Comparison of ENCODE assay signal across 17 cellular contexts in genomic region chr20:43959920-43960227, GRCh38. TPM values are rescaled to one million over a fixed set of nuclear protein-coding genes. Genes with fewer than 3 reads are reported as not detected.
DNase-seq lines count a peak whose midpoint lies in the region; ATAC-seq and TF ChIP-seq lines count a peak whose summit lies in the region.
"Had no signal": no experiment of that assay in that cellular context is flagged by ENCODE, and none has a peak within 500 bp of the region (broad histone marks: within the 10 kb centered on the region; RNA-seq: fewer than 3 reads in every experiment).

No MANE protein-coding gene starts in this region.

- H3K9me3 Mint-ChIP-seq in activated T-cell treated with anti-CD3 and anti-CD28 coated beads, Interleukin-2, amount 50 U/mL, for 72 hours, result peaks cover 11 to 16% of the 10 kb centered on the region in 2 donors
- peaks cover 4% of the 10 kb centered on the region for H3K9me3 Mint-ChIP-seq in stimulated activated effector memory CD8-positive, alpha-beta T cell treated with anti-CD3 and anti-CD28 coated beads, Interleukin-12 subunit alpha, Interleukin-12 subunit beta, amount 100 ng/mL, for 72 hours

- H3K36me3 ChIP-seq in IMR-90 (ENCODE audit: control insufficient read depth, insufficient read depth, low read length) (no peaks in the 10 kb centered on the region), fibroblast of lung (ENCODE audit: control insufficient read depth, insufficient read depth, low read length) (no peaks in the 10 kb centered on the region), ascending aorta (no peaks in the 10 kb centered on the region)
- H3K36me3 ChIP-seq: gastroesophageal sphincter, thoracic aorta, WERI-Rb-1 had no signal

- no peak for ATAC-seq in activated T-cell treated with anti-CD3 and anti-CD28 coated beads, Interleukin-2, amount 50 U/mL, for 72 hours (replicated peaks in 1 of 2)
- ATAC-seq in IMR-90 (ENCODE audit: low read depth), result no peak
- ATAC-seq in stimulated activated effector memory CD8-positive, alpha-beta T cell treated with anti-CD3 and anti-CD28 coated beads, Interleukin-12 subunit alpha, Interleukin-12 subunit beta, amount 100 ng/mL, for 72 hours, result no peak
- ATAC-seq in GM21825 (IDR thresholded peaks at IDR 0.05; ENCODE audit: unreplicated experiment), result no peak
- ATAC-seq: gastroesophageal sphincter had no signal

- dilution Hi-C loops in IMR-90 (cut with HindIII; ENCODE audit: low sequenced_read_pairs, unreplicated experiment), result no loop called here

- H2BK120ac ChIP-seq in IMR-90 (ENCODE audit: low read depth, low read length), result no peak overlapping the region

- H3K9ac ChIP-seq in IMR-90 (ENCODE audit: low read depth, low read length) (no peak overlapping the region), fibroblast of lung (ENCODE audit: insufficient read depth, low read length) (no peak overlapping the region)

- H3K4me1 Mint-ChIP-seq in activated T-cell treated with anti-CD3 and anti-CD28 coated beads, Interleukin-2, amount 50 U/mL, for 72 hours (ENCODE audit: low read depth), result peaks cover 53% of the 10 kb centered on the region
- peaks cover 78% of the 10 kb centered on the region for H3K4me1 Mint-ChIP-seq in stimulated activated effector memory CD8-positive, alpha-beta T cell treated with anti-CD3 and anti-CD28 coated beads, Interleukin-12 subunit alpha, Interleukin-12 subunit beta, amount 100 ng/mL, for 72 hours

- H3K9me1 ChIP-seq in IMR-90 (ENCODE audit: insufficient read depth, low read length), result peaks cover 61% of the 10 kb centered on the region

- peaks cover 20% of the 10 kb centered on the region for H3K79me2 ChIP-seq in fibroblast of lung (ENCODE audit: control insufficient read depth, insufficient read depth, low read length)

- H4K5ac ChIP-seq in IMR-90 (ENCODE audit: low read depth, low read length), result no peak overlapping the region

- H2AK9ac ChIP-seq in IMR-90 (replicated peaks; ENCODE audit: low read depth, low read length, poor library complexity), result no peak overlapping the region

- H3K56ac ChIP-seq in IMR-90 (ENCODE audit: extremely low read depth, insufficient read depth, low read length), result no peak overlapping the region

- CTCF ChIA-PET in IMR-90 (lab: Yijun Ruan, JAX), result interaction anchor here (1.2 kb wide), 1 partner anchor 40 kb away, joined by 3 read pairs; no protein-coding TSS in a partner anchor

- no peak overlapping the region for H3K18ac ChIP-seq in IMR-90 (ENCODE audit: low read depth, low read length)

- H2AFZ ChIP-seq in IMR-90 (replicated peaks; ENCODE audit: low read length, poor library complexity) (no peak overlapping the region), fibroblast of lung (ENCODE audit: low read length) (no peak overlapping the region)

- no peak overlapping the region for H3K4me2 ChIP-seq in IMR-90 (ENCODE audit: low read depth, low read length)
- peak overlapping the region; percentile 11 for H3K4me2 ChIP-seq in fibroblast of lung (ENCODE audit: extremely low read depth, insufficient read depth, low read length)

- H3K27ac ChIP-seq in IMR-90 (ENCODE audit: insufficient read depth, low read length), result no peak overlapping the region
- no peak overlapping the region for H3K27ac ChIP-seq in fibroblast of lung (ENCODE audit: insufficient read depth, low read length)
- no peak overlapping the region for H3K27ac ChIP-seq in ascending aorta
- H3K27ac ChIP-seq: gastroesophageal sphincter, thoracic aorta, WERI-Rb-1 had no signal

- DNase-seq in activated T-cell treated with anti-CD3 and anti-CD28 coated beads, Interleukin-2, amount 50 U/mL, for 72 hours, result no peak
- DNase-seq in activated T-cell treated with anti-CD3 and anti-CD28 coated beads for 4 hours, result no peak
- DNase-seq in IMR-90, result no peak
- DNase-seq in fibroblast of lung (ENCODE audit: low read depth in 2 of 2), result no peak
- DNase-seq in stimulated activated effector memory CD8-positive, alpha-beta T cell treated with anti-CD3 and anti-CD28 coated beads, Interleukin-12 subunit alpha, Interleukin-12 subunit beta, amount 100 ng/mL, for 72 hours (ENCODE audit: low spot score in 2 of 2), result no peak
- DNase-seq in GF-D8 (lab: John Stamatoyannopoulos, UW), result no peak
- no peak for DNase-seq in ascending aorta (ENCODE audit: low spot score in 2 of 2)
- DNase-seq: activated CD4-positive, alpha-beta memory T cell treated with anti-CD3 and anti-CD28 coated beads, Interleukin-2, amount 10 ng/mL, durations not matched to agents 7 days and 5 days; caudate nucleus; Kasumi-1; left cardiac atrium; midbrain; NCI-H526 treated with DMSO at 0.1 percent for 48 hours; WERI-Rb-1 had no signal

- H3K79me1 ChIP-seq in IMR-90 (ENCODE audit: low read depth in 1 of 2, low read length in 2 of 2), result peaks cover 66 to 92% of the 10 kb centered on the region in 2 experiments

- no peak for TF ChIP-seq RAD21 in IMR-90 (IDR thresholded peaks at IDR 0.05; ENCODE audit: low read length)

- H4K91ac ChIP-seq in IMR-90 (ENCODE audit: insufficient read depth, low read depth, low read length), result 0 out of 2 replicates have a peak overlapping the region, but pooled peaks have one; percentile 1

- peak overlapping the region; percentile 31; the same call in 1 of the 2 replicates for H3K14ac ChIP-seq in IMR-90 (replicated peaks; ENCODE audit: low read depth, low read length)

- peaks cover 25% of the 10 kb centered on the region; the same call in 1 of the 2 replicates for H4K20me1 ChIP-seq in IMR-90 (ENCODE audit: insufficient read depth, low read length)
- no peaks in the 10 kb centered on the region for H4K20me1 ChIP-seq in fibroblast of lung (ENCODE audit: control insufficient read depth, extremely low read depth, insufficient read depth, low read length)

- no peak overlapping the region for H3K23ac ChIP-seq in IMR-90 (ENCODE audit: low read depth, low read length)

- H2BK15ac ChIP-seq in IMR-90 (ENCODE audit: low read depth, low read length), result peak overlapping the region; percentile 3; the same call in 1 of the 3 replicates

- H3K4me3 ChIP-seq in IMR-90 (ENCODE audit: insufficient read depth, low read depth, low read length) (no peak overlapping the region), fibroblast of lung (replicated peaks in 1 of 4; ENCODE audit: control extremely low read depth in 1 of 4, insufficient read depth in 1 of 4, low read depth in 3 of 4, low read length in 4 of 4) (no peak overlapping the region), ascending aorta (no peak overlapping the region)
- H3K4me3 ChIP-seq: gastroesophageal sphincter, thoracic aorta had no signal

- in situ Hi-C loops in IMR-90 (cut with MboI; ENCODE audit: low sequenced_read_pairs), result no loop called here

- peak overlapping the region; percentile 15; the same call in 1 of the 2 replicates for H2BK20ac ChIP-seq in IMR-90 (ENCODE audit: low read depth, low read length)

- H2AK5ac ChIP-seq in IMR-90 (ENCODE audit: low read depth, low read length), result peak overlapping the region; percentile 60

- H3K27me3 ChIP-seq in IMR-90 (ENCODE audit: control insufficient read depth, insufficient read depth, low read length) (no peaks in the 10 kb centered on the region), fibroblast of lung (ENCODE audit: control insufficient read depth, insufficient read depth, low read length) (no peaks in the 10 kb centered on the region), ascending aorta (no peaks in the 10 kb centered on the region)
- H3K27me3 ChIP-seq: gastroesophageal sphincter had no signal

- H3K27ac Mint-ChIP-seq in activated T-cell treated with anti-CD3 and anti-CD28 coated beads, Interleukin-2, amount 50 U/mL, for 72 hours, result no peak overlapping the region
- H3K27ac Mint-ChIP-seq in stimulated activated effector memory CD8-positive, alpha-beta T cell treated with anti-CD3 and anti-CD28 coated beads, Interleukin-12 subunit alpha, Interleukin-12 subunit beta, amount 100 ng/mL, for 72 hours, result no peak overlapping the region

- H3K4me3 Mint-ChIP-seq in activated T-cell treated with anti-CD3 and anti-CD28 coated beads, Interleukin-2, amount 50 U/mL, for 72 hours, result peak overlapping the region; percentile 15 to 43
- H3K4me3 Mint-ChIP-seq in stimulated activated effector memory CD8-positive, alpha-beta T cell treated with anti-CD3 and anti-CD28 coated beads, Interleukin-12 subunit alpha, Interleukin-12 subunit beta, amount 100 ng/mL, for 72 hours, result peak overlapping the region; percentile 48
- H3K4me3 Mint-ChIP-seq: activated CD4-positive, alpha-beta memory T cell treated with anti-CD3 and anti-CD28 coated beads, Interleukin-2, amount 10 ng/mL, durations not matched to agents 7 days and 5 days had no signal

- peaks cover 31% of the 10 kb centered on the region for H3K4me1 ChIP-seq in IMR-90 (ENCODE audit: control insufficient read depth, insufficient read depth, low read length)
- peaks cover 33% of the 10 kb centered on the region for H3K4me1 ChIP-seq in fibroblast of lung (ENCODE audit: control insufficient read depth, extremely low read depth, insufficient read depth, low read length)
- peaks cover 9 to 21% of the 10 kb centered on the region in 2 donors for H3K4me1 ChIP-seq in ascending aorta

- no TSS peak for BruUV-seq in IMR-90 (replicated peaks; lab: Mats Ljungman, UMichigan)

- no peak overlapping the region; a peak in 1 of 4 replicates for H4K8ac ChIP-seq in IMR-90 (ENCODE audit: low read depth in 2 of 2, low read length in 2 of 2)

- no CpG with 5 or more reads among the region's 4 CpGs for WGBS in IMR-90 (ENCODE audit: extremely low coverage in 2 of 2, insufficient read length in 1 of 2), 2 experiments

- POLR2A ChIA-PET in IMR-90 (lab: Charles Lee; ENCODE audit: unreplicated experiment), result no interaction called here

- intact Hi-C loops in IMR-90 (cut with micrococcal nuclease) (no loop called here), ascending aorta (cut with DNase I) (no loop called here)

- H3K27me3 Mint-ChIP-seq in activated T-cell treated with anti-CD3 and anti-CD28 coated beads, Interleukin-2, amount 50 U/mL, for 72 hours (ENCODE audit: low read depth), result peaks cover 54% of the 10 kb centered on the region

- H3K9me3 ChIP-seq in IMR-90 (ENCODE audit: control insufficient read depth, insufficient read depth, low read length) (no peaks in the 10 kb centered on the region), fibroblast of lung (ENCODE audit: control insufficient read depth, insufficient read depth, low read depth, low read length) (no peaks in the 10 kb centered on the region), ascending aorta (no peaks in the 10 kb centered on the region)
- H3K9me3 ChIP-seq: gastroesophageal sphincter, thoracic aorta had no signal

- no peak for TF ChIP-seq CTCF in IMR-90 (conservative IDR thresholded peaks at IDR 0.05; ENCODE audit: low read depth, low read length)
- no peak for TF ChIP-seq CTCF in fibroblast of lung (conservative IDR thresholded peaks at IDR 0.05 in 1 of 2, IDR thresholded peaks at IDR 0.05 in 1 of 2; ENCODE audit: low read depth in 1 of 2, low read length in 2 of 2)
- no peak for TF ChIP-seq CTCF in ascending aorta (IDR thresholded peaks at IDR 0.05)

- no peak overlapping the region for H2BK5ac ChIP-seq in IMR-90 (ENCODE audit: low read depth, low read length, poor library complexity, severe bottlenecking)

- H3K36me3 Mint-ChIP-seq in activated T-cell treated with anti-CD3 and anti-CD28 coated beads, Interleukin-2, amount 50 U/mL, for 72 hours (ENCODE audit: insufficient read depth in 2 of 2), result peaks cover 13 to 22% of the 10 kb centered on the region in 2 donors
- peaks cover 16% of the 10 kb centered on the region for H3K36me3 Mint-ChIP-seq in stimulated activated effector memory CD8-positive, alpha-beta T cell treated with anti-CD3 and anti-CD28 coated beads, Interleukin-12 subunit alpha, Interleukin-12 subunit beta, amount 100 ng/mL, for 72 hours

- 0 out of 2 replicates have a peak overlapping the region, but pooled peaks have one; percentile 13 for H3K4ac ChIP-seq in IMR-90 (ENCODE audit: low read depth, low read length)

- no peak for TF ChIP-seq POLR2A in IMR-90 (IDR thresholded peaks at IDR 0.05; ENCODE audit: low read depth, low read length)

RNA-seq across cellular contexts. Expression of gene TOX2, which starts 45.2 kb away (rescaled TPM):
- total RNA-seq in activated T-cell treated with anti-CD3 and anti-CD28 coated beads, Interleukin-2, amount 50 U/mL, for 72 hours, result 10 to 100 TPM; 17.5 to 42.8 TPM
- total RNA-seq in IMR-90 (2012; rRNA removed) (1.1 and 1.3 TPM in 2 replicates), fibroblast of lung (4.4 and 5.9 TPM in 2 replicates), ascending aorta (47.0 TPM)
- polyA plus RNA-seq in IMR-90 (2012; rRNA removed) (17.2 and 17.5 TPM in 2 replicates), fibroblast of lung (9.6 and 14.8 TPM in 2 replicates)
- 14.6 and 25.9 TPM in 2 replicates for polyA plus RNA-seq in IMR-90 (2012; cell fraction: cytosol; rRNA removed)
- 17.1 and 23.2 TPM in 2 replicates for polyA plus RNA-seq in IMR-90 (2012; cell fraction: nucleus; rRNA removed; ENCODE audit: low replicate concordance)
- polyA plus RNA-seq in fibroblast of lung (2012), result 31.4 and 38.5 TPM in 2 replicates
- polyA minus RNA-seq in fibroblast of lung (ENCODE audit: low replicate concordance), result 20.1 and 28.9 TPM in 2 replicates
